In the genomic region with DNA sequence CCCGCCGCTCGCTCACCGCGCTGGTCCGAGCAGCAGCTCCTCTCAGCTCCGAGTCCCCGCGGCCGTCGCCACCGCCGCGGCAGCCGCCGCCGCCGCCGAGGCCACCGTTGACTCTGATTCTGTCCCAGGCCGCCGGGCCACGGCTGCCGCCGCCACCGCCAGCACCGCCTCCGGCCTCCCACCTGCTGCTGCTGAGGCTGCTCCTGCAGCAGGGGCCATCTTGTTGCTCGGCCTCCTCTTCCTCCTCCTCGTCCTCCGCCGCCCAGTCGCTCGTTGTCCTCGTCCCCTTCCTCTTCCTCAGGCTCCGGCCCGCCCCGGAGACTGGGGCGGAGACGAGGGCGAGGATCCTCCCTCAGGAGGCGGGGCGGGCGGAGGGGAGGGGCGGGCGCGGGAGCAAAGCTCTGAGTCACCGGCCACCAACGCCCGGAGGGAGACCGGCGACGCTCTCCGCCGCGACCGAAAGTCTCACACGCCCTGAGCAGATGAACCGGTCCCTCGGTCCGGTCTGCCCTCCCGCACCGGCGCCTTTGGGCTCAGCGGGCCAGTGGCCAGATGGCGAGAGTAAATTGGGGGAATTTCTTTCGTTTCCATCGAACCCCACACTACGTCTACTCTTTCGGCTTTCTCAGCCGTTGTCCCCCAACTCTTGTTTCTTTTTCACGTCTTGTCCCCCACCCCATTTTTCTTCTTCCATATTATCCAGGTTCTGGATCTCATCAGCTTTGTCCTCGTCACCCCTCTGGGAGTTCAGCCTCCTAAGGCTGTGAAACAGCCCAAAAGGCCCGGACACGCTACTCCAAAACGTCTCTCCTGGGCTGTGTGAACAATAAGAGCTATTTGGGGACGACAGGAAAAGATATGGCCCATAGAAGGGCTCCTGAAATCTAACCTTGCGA, we compare ENCODE assay signal across 8 cellular contexts. TPM values are rescaled to one million over a fixed set of nuclear protein-coding genes. Genes with fewer than 3 reads are reported as not detected.
DNase-seq lines count a peak whose midpoint lies in the region; ATAC-seq, FAIRE-seq and TF ChIP-seq lines count a peak whose summit lies in the region.

A gene with protein sequence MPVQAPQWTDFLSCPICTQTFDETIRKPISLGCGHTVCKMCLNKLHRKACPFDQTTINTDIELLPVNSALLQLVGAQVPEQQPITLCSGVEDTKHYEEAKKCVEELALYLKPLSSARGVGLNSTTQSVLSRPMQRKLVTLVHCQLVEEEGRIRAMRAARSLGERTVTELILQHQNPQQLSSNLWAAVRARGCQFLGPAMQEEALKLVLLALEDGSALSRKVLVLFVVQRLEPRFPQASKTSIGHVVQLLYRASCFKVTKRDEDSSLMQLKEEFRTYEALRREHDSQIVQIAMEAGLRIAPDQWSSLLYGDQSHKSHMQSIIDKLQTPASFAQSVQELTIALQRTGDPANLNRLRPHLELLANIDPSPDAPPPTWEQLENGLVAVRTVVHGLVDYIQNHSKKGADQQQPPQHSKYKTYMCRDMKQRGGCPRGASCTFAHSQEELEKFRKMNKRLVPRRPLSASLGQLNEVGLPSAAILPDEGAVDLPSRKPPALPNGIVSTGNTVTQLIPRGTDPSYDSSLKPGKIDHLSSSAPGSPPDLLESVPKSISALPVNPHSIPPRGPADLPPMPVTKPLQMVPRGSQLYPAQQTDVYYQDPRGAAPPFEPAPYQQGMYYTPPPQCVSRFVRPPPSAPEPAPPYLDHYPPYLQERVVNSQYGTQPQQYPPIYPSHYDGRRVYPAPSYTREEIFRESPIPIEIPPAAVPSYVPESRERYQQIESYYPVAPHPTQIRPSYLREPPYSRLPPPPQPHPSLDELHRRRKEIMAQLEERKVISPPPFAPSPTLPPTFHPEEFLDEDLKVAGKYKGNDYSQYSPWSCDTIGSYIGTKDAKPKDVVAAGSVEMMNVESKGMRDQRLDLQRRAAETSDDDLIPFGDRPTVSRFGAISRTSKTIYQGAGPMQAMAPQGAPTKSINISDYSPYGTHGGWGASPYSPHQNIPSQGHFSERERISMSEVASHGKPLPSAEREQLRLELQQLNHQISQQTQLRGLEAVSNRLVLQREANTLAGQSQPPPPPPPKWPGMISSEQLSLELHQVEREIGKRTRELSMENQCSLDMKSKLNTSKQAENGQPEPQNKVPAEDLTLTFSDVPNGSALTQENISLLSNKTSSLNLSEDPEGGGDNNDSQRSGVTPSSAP (minus strand): TSS at position 278 of the 896 bp plus-strand sequence. CDS start 29,372 bp downstream, outside the sequence.

- FAIRE-seq in D721Med (lab: Jason Lieb, UNC) = no peak

- no peaks in the 10 kb centered on the region for H3K27me3 ChIP-seq in HUES64 (ENCODE audit: insufficient read depth, low read length)

- peak; percentile 52 for DNase-seq in D721Med (ENCODE audit: insufficient read length, low spot score)
- peak; percentile 97 for DNase-seq in OCI-M1 (lab: John Stamatoyannopoulos, UW)
- peak; percentile 86 for DNase-seq in activated T-cell treated with anti-CD3 and anti-CD28 coated beads for 24 hours (ENCODE audit: low read depth)
- DNase-seq in epidermal melanocyte (ENCODE audit: insufficient read length, low spot score) = peak; percentile 57
- peak; percentile 93 to 96 (median 96) for DNase-seq in mucosa of descending colon
- peak; percentile 82 for DNase-seq in stimulated activated CD8-positive, alpha-beta memory T cell treated with anti-CD3 and anti-CD28 coated beads, Interleukin-4, amount 100 ng/mL, for 24 hours (ENCODE audit: low read depth)

- peak within 1 kb of the TSS; percentile 76 for H3K27ac ChIP-seq in HUES64 (ENCODE audit: low read depth, low read length)

- WGBS in HUES64 = 1% methylated on average over 78 of the region's 78 CpGs

- ATAC-seq in GM21447 (IDR thresholded peaks at IDR 0.05; ENCODE audit: unreplicated experiment) (peak; percentile 81), mucosa of descending colon (peak; percentile 97)

- H3K9ac ChIP-seq in HUES64 (ENCODE audit: low read depth, low read length) = peak within 1 kb of the TSS; percentile 95

- TF ChIP-seq CTCF in D721Med (IDR thresholded peaks at IDR 0.05; ENCODE audit: insufficient read depth, missing control alignments) (no peak), mucosa of descending colon (IDR thresholded peaks at IDR 0.05) (peak; percentile 17)

- H3K4me1 ChIP-seq in HUES64 (ENCODE audit: insufficient read depth, low read length) (peaks cover 24% of the 10 kb centered on the region), mucosa of descending colon (ENCODE audit: low read depth) (peaks cover 39% of the 10 kb centered on the region)

- H3K4me3 ChIP-seq in HUES64 (ENCODE audit: low read length) (peak within 1 kb of the TSS; percentile 84), mucosa of descending colon (peak within 1 kb of the TSS; percentile 91)

- intact Hi-C loops in mucosa of descending colon (cut with DNase I, micrococcal nuclease) = no loop called here

- H3K9me3 ChIP-seq in HUES64 (ENCODE audit: insufficient read depth, low read depth, low read length) = no peaks in the 10 kb centered on the region
- no peaks in the 10 kb centered on the region for H3K9me3 ChIP-seq in mucosa of descending colon

- H3K36me3 ChIP-seq in HUES64 (ENCODE audit: insufficient read depth, low read length) (peaks cover 5% of the 10 kb centered on the region), mucosa of descending colon (ENCODE audit: low read depth) (no peaks in the 10 kb centered on the region)

RNA-seq across cellular contexts. Expression of the gene that starts here (rescaled TPM):
- 9.7 TPM for polyA plus RNA-seq in HUES64 (2013, experiment 1 of 2)
- 7.3 TPM for polyA plus RNA-seq in HUES64 (2013, experiment 2 of 2)
- 10 to 100 TPM; 38.0 to 51.2 (median 50.1) TPM for total RNA-seq in mucosa of descending colon

Comparison
In these comparisons a context has a peak if more than half of its experiments do, and no peak if none do; other contexts are left out.
1. Peak in every context shown above with its lines: DNase-seq, ATAC-seq, H3K4me3 ChIP-seq and H3K27ac ChIP-seq.